In the genomic region with DNA sequence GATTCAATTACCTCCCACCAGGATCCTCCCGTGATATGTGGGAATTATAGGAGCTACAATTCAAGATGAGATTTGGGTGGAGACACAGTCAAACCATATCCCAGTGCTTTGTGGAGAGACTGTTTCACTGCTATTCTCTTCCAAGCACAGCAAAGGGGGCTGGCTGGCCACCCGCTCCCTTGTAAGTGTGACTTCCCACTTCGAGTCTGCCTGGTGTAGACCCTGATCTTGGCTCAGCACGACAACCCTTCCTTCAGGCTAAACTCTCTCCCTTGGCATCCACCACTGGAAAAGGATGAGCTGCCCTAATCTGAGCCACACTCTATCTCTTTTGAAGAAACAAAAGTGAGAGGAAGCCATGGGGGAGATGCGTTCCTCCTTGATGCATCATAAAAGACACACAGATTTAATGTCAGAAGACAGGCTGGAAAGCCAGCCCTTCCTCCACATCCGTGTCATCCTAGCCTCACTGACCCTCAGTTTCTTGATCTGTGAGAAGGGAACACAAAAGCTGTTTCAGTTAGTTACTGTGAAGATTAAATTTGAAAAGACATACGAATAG, we compare ENCODE assay signal across 27 cellular contexts.
"Had no signal": no experiment of that assay in that cellular context is flagged by ENCODE, and none has a peak within 500 bp of the region (broad histone marks: within the 10 kb centered on the region; RNA-seq: fewer than 3 reads in every experiment).

No MANE protein-coding gene starts in this region.

- H3K4me3 ChIP-seq: breast epithelium, colonic mucosa, dorsolateral prefrontal cortex, esophagus muscularis mucosa, left ventricle myocardium inferior, ovary, psoas muscle, transverse colon had no signal

- H3K27me3 Mint-ChIP-seq: activated B cell treated with CpG ODN at 0.5 μM for 24 hours; activated CD4-positive, alpha-beta T cell treated with anti-CD3 and anti-CD28 coated beads for 36 hours; activated naive CD8-positive, alpha-beta T cell; stimulated activated naive CD8-positive, alpha-beta T cell treated with anti-CD3 and anti-CD28 coated beads, Interleukin-15, Interleukin-2, amounts not matched to agents 100 ng/mL and 50 ng/mL, for 24 hours had no signal

- H3K4me1 ChIP-seq: breast epithelium, colonic mucosa, psoas muscle had no signal

- H3K36me3 ChIP-seq: breast epithelium, colonic mucosa, esophagus muscularis mucosa, left ventricle myocardium inferior, ovary, transverse colon had no signal

- H3K4me1 Mint-ChIP-seq: activated B cell treated with CpG ODN at 0.5 μM for 24 hours; activated CD4-positive, alpha-beta T cell treated with anti-CD3 and anti-CD28 coated beads for 36 hours; central memory CD8-positive, alpha-beta T cell had no signal

- H3K27me3 ChIP-seq: breast epithelium, colonic mucosa, dorsolateral prefrontal cortex, esophagus muscularis mucosa, ovary, transverse colon had no signal

- H3K9me3 ChIP-seq: breast epithelium, colonic mucosa, esophagus muscularis mucosa, left ventricle myocardium inferior, ovary, psoas muscle, transverse colon had no signal

- H3K9me3 Mint-ChIP-seq: activated B cell treated with CpG ODN at 0.5 μM for 24 hours; activated T-cell treated with anti-CD3 and anti-CD28 coated beads, Interleukin-2, amount 50 U/mL, for 4 hours; activated T-helper 2 cell treated with anti-CD3 and anti-CD28 coated beads, Interferon-gamma antibody, Interleukin-2, Interleukin-4, amounts not matched to agents 10 μg/mL and 5 μg/mL and 100 μg/mL, durations not matched to agents 14 hours and 24 hours and 36 hours; central memory CD8-positive, alpha-beta T cell; effector memory CD8-positive, alpha-beta T cell; neural crest cell; stimulated activated naive CD8-positive, alpha-beta T cell treated with anti-CD3 and anti-CD28 coated beads, Interleukin-15, Interleukin-2, amounts not matched to agents 100 ng/mL and 50 ng/mL, for 24 hours had no signal

- H3K27ac Mint-ChIP-seq: activated B cell treated with CpG ODN at 0.5 μM for 24 hours; activated CD4-positive, alpha-beta T cell treated with anti-CD3 and anti-CD28 coated beads for 36 hours; activated naive CD8-positive, alpha-beta T cell; activated T-helper 2 cell treated with anti-CD3 and anti-CD28 coated beads, Interferon-gamma antibody, Interleukin-2, Interleukin-4, amounts not matched to agents 10 μg/mL and 5 μg/mL and 100 μg/mL, durations not matched to agents 14 hours and 24 hours and 36 hours; effector memory CD8-positive, alpha-beta T cell; stimulated activated naive CD8-positive, alpha-beta T cell treated with anti-CD3 and anti-CD28 coated beads, Interleukin-15, Interleukin-2, amounts not matched to agents 100 ng/mL and 50 ng/mL, for 24 hours had no signal

- H3K27ac ChIP-seq: colonic mucosa, left ventricle myocardium inferior, psoas muscle had no signal

- H3K4me3 Mint-ChIP-seq: activated B cell treated with CpG ODN at 0.5 μM for 24 hours; activated CD4-positive, alpha-beta T cell treated with anti-CD3 and anti-CD28 coated beads for 36 hours; activated naive CD8-positive, alpha-beta T cell; activated T-cell treated with anti-CD3 and anti-CD28 coated beads, Interleukin-2, amount 50 U/mL, for 4 hours; central memory CD8-positive, alpha-beta T cell; effector memory CD8-positive, alpha-beta T cell; neural crest cell; stimulated activated naive CD8-positive, alpha-beta T cell treated with anti-CD3 and anti-CD28 coated beads, Interleukin-15, Interleukin-2, amounts not matched to agents 100 ng/mL and 50 ng/mL, for 24 hours had no signal

- DNase-seq: activated B cell treated with CpG ODN at 0.5 μM for 24 hours; activated CD4-positive, alpha-beta T cell treated with anti-CD3 and anti-CD28 coated beads for 36 hours; activated CD4-positive, alpha-beta T cell treated with anti-CD3 and anti-CD28 coated beads, Interleukin-2, amount 50 U/mL, for 48 hours; activated CD8-positive, alpha-beta memory T cell treated with anti-CD3 and anti-CD28 coated beads, Interleukin-2, amount 50 U/mL, for 48 hours; activated naive CD4-positive, alpha-beta T cell; activated T-cell treated with anti-CD3 and anti-CD28 coated beads, Interleukin-2, amount 50 U/mL, for 4 hours; amniotic stem cell; colonic mucosa; effector memory CD8-positive, alpha-beta T cell; glutamatergic neuron; hippocampal formation; left ventricle myocardium inferior; midbrain; psoas muscle; stimulated activated CD4-positive, alpha-beta T cell treated with anti-CD3 and anti-CD28 coated beads, Interleukin-12 subunit alpha, Interleukin-12 subunit beta, amount 100 ng/mL, for 4 hours; stimulated activated CD4-positive, alpha-beta T cell treated with anti-CD3 and anti-CD28 coated beads, Interleukin-1b, Interleukin-23, amount 100 ng/mL, for 48 hours; T1000; transverse colon had no signal

- H3K36me3 Mint-ChIP-seq: activated naive CD8-positive, alpha-beta T cell had no signal

- ATAC-seq: activated CD4-positive, alpha-beta T cell treated with anti-CD3 and anti-CD28 coated beads for 36 hours; activated T-cell treated with anti-CD3 and anti-CD28 coated beads, Interleukin-2, amount 50 U/mL, for 4 hours; effector memory CD8-positive, alpha-beta T cell; psoas muscle had no signal
